8 cellular contexts compared by ENCODE assay signal in genomic region chr3:73848173-73848751, GRCh38.
DNase-seq lines count a peak whose midpoint lies in the region; ATAC-seq and TF ChIP-seq lines count a peak whose summit lies in the region.

No MANE protein-coding gene starts in this region.

- no peak for TF ChIP-seq POLR2A in uterus (IDR thresholded peaks at IDR 0.05)

- H3K4me3 ChIP-seq in Jurkat, Clone E6-1 (ENCODE audit: low read length): no peak overlapping the region
- no peak overlapping the region for H3K4me3 ChIP-seq in WI38 (ENCODE audit: low read depth, low read length)
- no peak overlapping the region for H3K4me3 ChIP-seq in uterus

- no peaks in the 10 kb centered on the region for H3K36me3 ChIP-seq in uterus

- TF ChIP-seq CTCF in AG09319 (IDR thresholded peaks at IDR 0.05; ENCODE audit: low read depth, low read length): peak; percentile 73
- TF ChIP-seq CTCF in WI38 (IDR thresholded peaks at IDR 0.05; ENCODE audit: low read depth, low read length): peak; percentile 50; the same call in 1 of the 2 replicates
- peak; percentile 54 to 79 (median 67) for TF ChIP-seq CTCF in uterus (IDR thresholded peaks at IDR 0.05)

- no peaks in the 10 kb centered on the region for H3K9me3 ChIP-seq in uterus

- no peaks in the 10 kb centered on the region for H3K27me3 ChIP-seq in uterus

- no peak for ATAC-seq in GM18909 (IDR thresholded peaks at IDR 0.05; ENCODE audit: poor library complexity, unreplicated experiment)

- DNase-seq in AG09319 (ENCODE audit: extremely low read depth, low read depth): peak; percentile 10
- DNase-seq in Jurkat, Clone E6-1 (ENCODE audit: low read depth, low spot score): peak; percentile 16
- peak; percentile 46 for DNase-seq in iPS-NIHi7 (ENCODE audit: extremely low spot score)
- no peak for DNase-seq in uterus
- no peak for DNase-seq in NCI-H446 treated with DMSO at 0.1 percent for 48 hours (lab: John Stamatoyannopoulos, UW)
- no peak for DNase-seq in germinal center (ENCODE audit: low spot score)

- intact Hi-C loops in uterus (cut with DNase I; ENCODE audit: low total_unique reads): no loop called here

- no peaks in the 10 kb centered on the region for H3K4me1 ChIP-seq in uterus

- H3K27ac ChIP-seq in uterus: no peak overlapping the region

Comparison
In these comparisons a context has a peak if more than half of its experiments do, and no peak if none do; other contexts are left out.
1. DNase-seq: peak in AG09319 (single experiment), Jurkat, Clone E6-1 (single experiment) and iPS-NIHi7 (single experiment); none in uterus (0 of 2), NCI-H446 treated with DMSO at 0.1 percent for 48 hours (single experiment) and germinal center (single experiment).
2. Peak in every context shown above with its lines, with median percentiles within 50 percentile points of each other: CTCF ChIP-seq.